ENCODE assay signal across 36 cellular contexts in the genomic region with DNA sequence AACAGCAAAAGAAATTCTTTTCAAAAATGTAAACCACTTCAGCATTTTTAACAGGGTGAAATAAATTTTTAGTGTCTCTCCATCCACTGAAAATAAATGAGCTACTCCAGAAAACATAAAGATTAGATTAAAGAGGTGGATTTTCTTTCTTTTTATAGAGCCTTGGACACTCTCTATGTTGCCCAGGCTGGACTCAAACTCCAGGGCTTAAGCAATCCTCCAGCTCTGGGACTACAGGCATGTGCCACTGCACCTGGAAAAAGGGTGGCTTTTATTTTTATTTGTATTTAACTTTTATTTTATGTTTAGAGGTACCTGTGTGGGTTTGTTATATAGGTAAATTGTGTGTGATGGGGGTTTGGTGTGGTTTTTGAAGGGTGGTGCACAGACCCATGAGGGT. TPM values are rescaled to one million over a fixed set of nuclear protein-coding genes. Genes with fewer than 3 reads are reported as not detected.
"Had no signal": no experiment of that assay in that cellular context is flagged by ENCODE, and none has a peak within 500 bp of the region (broad histone marks: within the 10 kb centered on the region; RNA-seq: fewer than 3 reads in every experiment).

No MANE protein-coding gene starts in this region.

- H3K27me3 Mint-ChIP-seq: activated CD4-positive, alpha-beta T cell treated with anti-CD3 and anti-CD28 coated beads for 36 hours; activated naive CD4-positive, alpha-beta T cell treated with anti-CD3 and anti-CD28 coated beads, Interleukin-2, amount 10 ng/mL, durations not matched to agents 7 days and 5 days; brain had no signal

- H3K27me3 ChIP-seq: ascending aorta, breast epithelium, cardiac muscle cell, colonic mucosa, foreskin keratinocyte, gastrocnemius medialis had no signal

- H3K27ac ChIP-seq: ascending aorta, colonic mucosa, foreskin keratinocyte, heart left ventricle had no signal

- H3K4me1 Mint-ChIP-seq: brain had no signal

- DNase-seq: activated CD4-positive, alpha-beta memory T cell treated with anti-CD3 and anti-CD28 coated beads for 36 hours; activated CD4-positive, alpha-beta T cell treated with anti-CD3 and anti-CD28 coated beads for 36 hours; activated CD4-positive, alpha-beta T cell treated with anti-CD3 and anti-CD28 coated beads, Interleukin-2, amount 10 ng/mL, durations not matched to agents 24 days and 14 days; activated CD4-positive, CD25-positive, alpha-beta regulatory T cell; activated CD4-positive, CD25-positive, alpha-beta regulatory T cell treated with anti-CD3 and anti-CD28 coated beads, Interleukin-2, amount 50 U/mL, for 72 hours; activated CD8-positive, alpha-beta memory T cell treated with anti-CD3 and anti-CD28 coated beads, Interleukin-2, amount 10 ng/mL, durations not matched to agents 7 days and 5 days; activated CD8-positive, alpha-beta memory T cell treated with anti-CD3 and anti-CD28 coated beads, Interleukin-2, amount 50 U/mL, for 48 hours; activated CD8-positive, alpha-beta T cell treated with anti-CD3 and anti-CD28 coated beads, Interleukin-2, amount 10 ng/mL, durations not matched to agents 7 days and 5 days; activated gamma-delta T cell; activated naive CD4-positive, alpha-beta T cell; activated naive CD4-positive, alpha-beta T cell treated with anti-CD3 and anti-CD28 coated beads, Interleukin-2, amount 10 ng/mL, durations not matched to agents 7 days and 5 days; activated naive CD8-positive, alpha-beta T cell treated with anti-CD3 and anti-CD28 coated beads, Interleukin-2, amount 10 ng/mL, durations not matched to agents 7 days and 5 days; activated T-cell treated with anti-CD3 and anti-CD28 coated beads for 4 hours; activated T-cell treated with anti-CD3 and anti-CD28 coated beads, Interleukin-2, amount 50 U/mL, for 24 hours; activated T-cell treated with anti-CD3 and anti-CD28 coated beads, Interleukin-2, amount 50 U/mL, for 72 hours; central memory CD4-positive, alpha-beta T cell; cerebellar nuclear complex; colonic mucosa; effector CD8-positive, alpha-beta T cell; foreskin keratinocyte; gastrocnemius medialis; glutamatergic neuron; heart left ventricle; T-helper 1 cell; T-helper 17 cell; T1000 had no signal

- H3K4me3 Mint-ChIP-seq: activated CD4-positive, alpha-beta memory T cell treated with anti-CD3 and anti-CD28 coated beads for 36 hours; activated CD4-positive, alpha-beta T cell treated with anti-CD3 and anti-CD28 coated beads for 36 hours; activated CD4-positive, alpha-beta T cell treated with anti-CD3 and anti-CD28 coated beads, Interleukin-2, amount 10 ng/mL, durations not matched to agents 24 days and 14 days; activated CD8-positive, alpha-beta memory T cell treated with anti-CD3 and anti-CD28 coated beads, Interleukin-2, amount 10 ng/mL, durations not matched to agents 7 days and 5 days; activated CD8-positive, alpha-beta T cell treated with anti-CD3 and anti-CD28 coated beads, Interleukin-2, amount 10 ng/mL, durations not matched to agents 7 days and 5 days; activated naive CD4-positive, alpha-beta T cell treated with anti-CD3 and anti-CD28 coated beads, Interleukin-2, amount 10 ng/mL, durations not matched to agents 7 days and 5 days; activated naive CD8-positive, alpha-beta T cell treated with anti-CD3 and anti-CD28 coated beads, Interleukin-2, amount 10 ng/mL, durations not matched to agents 7 days and 5 days; activated T-cell treated with anti-CD3 and anti-CD28 coated beads, Interleukin-2, amount 50 U/mL, for 24 hours; activated T-cell treated with anti-CD3 and anti-CD28 coated beads, Interleukin-2, amount 50 U/mL, for 72 hours; brain; T-helper 17 cell; T-helper 2 cell treated with Interferon-gamma antibody and Interleukin-4, amounts not matched to agents 5 μg/mL and 100 μg/mL, for 36 hours had no signal

- H3K4me1 ChIP-seq: ascending aorta, breast epithelium, colonic mucosa, heart left ventricle had no signal

- ATAC-seq: activated CD4-positive, alpha-beta T cell treated with anti-CD3 and anti-CD28 coated beads for 36 hours; activated CD8-positive, alpha-beta memory T cell treated with anti-CD3 and anti-CD28 coated beads, Interleukin-2, amount 10 ng/mL, durations not matched to agents 7 days and 5 days; activated CD8-positive, alpha-beta T cell treated with anti-CD3 and anti-CD28 coated beads, Interleukin-2, amount 10 ng/mL, durations not matched to agents 7 days and 5 days; activated naive CD4-positive, alpha-beta T cell treated with anti-CD3 and anti-CD28 coated beads, Interleukin-2, amount 50 U/mL, for 72 hours; activated T-cell treated with anti-CD3 and anti-CD28 coated beads, Interleukin-2, amount 50 U/mL, for 72 hours; esophagus mucosa; foreskin keratinocyte; gastrocnemius medialis; heart left ventricle; T-helper 17 cell had no signal

- H3K36me3 Mint-ChIP-seq: activated CD4-positive, alpha-beta memory T cell treated with anti-CD3 and anti-CD28 coated beads for 36 hours; activated CD8-positive, alpha-beta memory T cell treated with anti-CD3 and anti-CD28 coated beads, Interleukin-2, amount 10 ng/mL, durations not matched to agents 7 days and 5 days; activated naive CD4-positive, alpha-beta T cell treated with anti-CD3 and anti-CD28 coated beads, Interleukin-2, amount 10 ng/mL, durations not matched to agents 7 days and 5 days; activated naive CD8-positive, alpha-beta T cell treated with anti-CD3 and anti-CD28 coated beads, Interleukin-2, amount 10 ng/mL, durations not matched to agents 7 days and 5 days; brain had no signal

- H3K9me3 Mint-ChIP-seq: activated T-cell treated with anti-CD3 and anti-CD28 coated beads, Interleukin-2, amount 50 U/mL, for 24 hours had no signal

- H3K36me3 ChIP-seq: ascending aorta, breast epithelium, cardiac muscle cell, colonic mucosa, gastrocnemius medialis, heart left ventricle had no signal

- H3K4me3 ChIP-seq: ascending aorta, breast epithelium, cardiac muscle cell, colonic mucosa, heart left ventricle had no signal

- H3K27ac Mint-ChIP-seq: activated CD4-positive, alpha-beta memory T cell treated with anti-CD3 and anti-CD28 coated beads for 36 hours; activated CD4-positive, alpha-beta T cell treated with anti-CD3 and anti-CD28 coated beads for 36 hours; activated CD4-positive, alpha-beta T cell treated with anti-CD3 and anti-CD28 coated beads, Interleukin-2, amount 10 ng/mL, durations not matched to agents 24 days and 14 days; activated CD8-positive, alpha-beta memory T cell treated with anti-CD3 and anti-CD28 coated beads, Interleukin-2, amount 10 ng/mL, durations not matched to agents 7 days and 5 days; activated naive CD4-positive, alpha-beta T cell treated with anti-CD3 and anti-CD28 coated beads, Interleukin-2, amount 10 ng/mL, durations not matched to agents 7 days and 5 days; activated naive CD4-positive, alpha-beta T cell treated with anti-CD3 and anti-CD28 coated beads, Interleukin-2, amount 50 U/mL, for 72 hours; activated naive CD8-positive, alpha-beta T cell treated with anti-CD3 and anti-CD28 coated beads, Interleukin-2, amount 10 ng/mL, durations not matched to agents 7 days and 5 days; activated T-cell treated with anti-CD3 and anti-CD28 coated beads, Interleukin-2, amount 50 U/mL, for 24 hours; activated T-cell treated with anti-CD3 and anti-CD28 coated beads, Interleukin-2, amount 50 U/mL, for 72 hours; brain; T-helper 17 cell; T-helper 2 cell treated with Interferon-gamma antibody and Interleukin-4, amounts not matched to agents 5 μg/mL and 100 μg/mL, for 36 hours had no signal

- H3K9me3 ChIP-seq: ascending aorta, breast epithelium, colonic mucosa, gastrocnemius medialis, heart left ventricle had no signal

RNA-seq across cellular contexts. Expression of gene ITGB6, which starts 19.9 kb away (rescaled TPM):
- total RNA-seq: activated CD4-positive, alpha-beta memory T cell treated with anti-CD3 and anti-CD28 coated beads for 36 hours; activated CD4-positive, alpha-beta T cell treated with anti-CD3 and anti-CD28 coated beads for 36 hours; activated CD4-positive, alpha-beta T cell treated with anti-CD3 and anti-CD28 coated beads, Interleukin-2, amount 10 ng/mL, durations not matched to agents 24 days and 14 days; activated CD8-positive, alpha-beta memory T cell treated with anti-CD3 and anti-CD28 coated beads for 36 hours; activated CD8-positive, alpha-beta memory T cell treated with anti-CD3 and anti-CD28 coated beads, Interleukin-2, amount 10 ng/mL, durations not matched to agents 7 days and 5 days; activated CD8-positive, alpha-beta T cell treated with anti-CD3 and anti-CD28 coated beads, Interleukin-2, amount 10 ng/mL, durations not matched to agents 7 days and 5 days; activated naive CD4-positive, alpha-beta T cell treated with anti-CD3 and anti-CD28 coated beads, Interleukin-2, amount 50 U/mL, for 72 hours; activated naive CD8-positive, alpha-beta T cell treated with anti-CD3 and anti-CD28 coated beads, Interleukin-2, amount 10 ng/mL, durations not matched to agents 7 days and 5 days; activated T-cell treated with anti-CD3 and anti-CD28 coated beads, Interleukin-2, amount 50 U/mL, for 72 hours; ascending aorta; dermis microvascular lymphatic vessel endothelial cell; endothelial cell of umbilical vein; T-helper 17 cell had no signal
